15 cellular contexts compared by ENCODE assay signal in the genomic region with DNA sequence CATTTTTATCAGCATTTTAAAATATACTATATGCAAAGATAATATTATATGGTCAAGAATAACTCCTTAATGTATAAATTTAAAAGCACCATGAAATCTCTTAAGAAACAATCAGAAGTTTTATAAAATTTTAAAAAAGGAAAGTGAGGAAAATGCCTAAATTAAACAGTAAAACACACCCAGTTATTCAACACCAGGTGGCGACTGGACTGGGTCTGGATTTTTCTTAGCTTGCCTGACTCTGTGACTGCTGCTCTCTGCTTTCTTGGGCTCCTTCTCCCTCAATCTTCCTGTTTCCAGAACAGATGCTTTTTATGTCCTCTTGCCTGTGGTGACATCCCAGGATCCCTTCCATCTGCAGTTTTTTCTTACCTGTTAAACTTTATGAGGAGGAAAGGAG.
DNase-seq lines count a peak whose midpoint lies in the region; ATAC-seq and TF ChIP-seq lines count a peak whose summit lies in the region.
"Had no signal": no experiment of that assay in that cellular context is flagged by ENCODE, and none has a peak within 500 bp of the region (broad histone marks: within the 10 kb centered on the region; RNA-seq: fewer than 3 reads in every experiment).

No MANE protein-coding gene starts in this region.

- no peak overlapping the region for H3K27ac Mint-ChIP-seq in Caco-2 (ENCODE audit: unreplicated experiment)
- H3K27ac Mint-ChIP-seq: activated naive CD4-positive, alpha-beta T cell treated with anti-CD3 and anti-CD28 coated beads, Interleukin-2, amount 10 ng/mL, durations not matched to agents 7 days and 5 days; CD4-positive, alpha-beta memory T cell had no signal

- H3K9me3 ChIP-seq in Caco-2 (no peaks in the 10 kb centered on the region), osteoblast (ENCODE audit: low read depth, low read length) (no peaks in the 10 kb centered on the region), body of pancreas (no peaks in the 10 kb centered on the region)
- H3K9me3 ChIP-seq: suprapubic skin had no signal

- H3K4me1 ChIP-seq in Caco-2 (no peaks in the 10 kb centered on the region), osteoblast (ENCODE audit: insufficient read depth, low read length) (peaks cover 11% of the 10 kb centered on the region), body of pancreas (peaks cover 12% of the 10 kb centered on the region)
- H3K4me1 ChIP-seq: suprapubic skin had no signal

- no peaks in the 10 kb centered on the region for H3K36me3 ChIP-seq in Caco-2 (ENCODE audit: control insufficient read depth, insufficient read depth, low read length)
- H3K36me3 ChIP-seq in osteoblast (ENCODE audit: insufficient read depth, low read length) = no peaks in the 10 kb centered on the region
- H3K36me3 ChIP-seq in body of pancreas (replicated peaks in 1 of 2; ENCODE audit: insufficient read depth in 1 of 2, low read depth in 2 of 2) = no peaks in the 10 kb centered on the region
- H3K36me3 ChIP-seq: suprapubic skin had no signal

- H3K4me3 ChIP-seq in Caco-2 (ENCODE audit: low read depth, low read length) = no peak overlapping the region
- H3K4me3 ChIP-seq in epithelial cell of proximal tubule (ENCODE audit: low read depth, low read length) = no peak overlapping the region
- H3K4me3 ChIP-seq in osteoblast (ENCODE audit: insufficient read depth, low read length) = no peak overlapping the region
- no peak overlapping the region for H3K4me3 ChIP-seq in body of pancreas
- H3K4me3 ChIP-seq: suprapubic skin had no signal

- POLR2A ChIA-PET in Caco-2 (lab: Charles Lee) = no interaction called here

- intact Hi-C loops in Caco-2 (cut with micrococcal nuclease; ENCODE audit: unreplicated experiment) (loop anchor here (2.0 to 5.0 kb wide), 2 partner anchors 32 to 181 kb away; no protein-coding TSS in a partner anchor), body of pancreas (cut with DNase I) (no loop called here)

- BruUV-seq in Caco-2 (replicated peaks; lab: Mats Ljungman, UMichigan) = no TSS peak

- H3K4me3 Mint-ChIP-seq in Caco-2 (ENCODE audit: unreplicated experiment) = no peak overlapping the region
- H3K4me3 Mint-ChIP-seq: activated naive CD4-positive, alpha-beta T cell treated with anti-CD3 and anti-CD28 coated beads, Interleukin-2, amount 10 ng/mL, durations not matched to agents 7 days and 5 days; CD4-positive, alpha-beta memory T cell had no signal

- H3K27me3 Mint-ChIP-seq in Caco-2 (ENCODE audit: insufficient read depth, unreplicated experiment) = no peaks in the 10 kb centered on the region
- H3K27me3 Mint-ChIP-seq: activated naive CD4-positive, alpha-beta T cell treated with anti-CD3 and anti-CD28 coated beads, Interleukin-2, amount 10 ng/mL, durations not matched to agents 7 days and 5 days had no signal

- no peak for TF ChIP-seq POLR2A in body of pancreas (IDR thresholded peaks at IDR 0.05)

- peaks cover 48% of the 10 kb centered on the region for H3K79me2 ChIP-seq in osteoblast (ENCODE audit: insufficient read depth, low read length)

- no peak overlapping the region for H3K4me2 ChIP-seq in osteoblast (ENCODE audit: insufficient read depth, low read length)

- peaks cover 19% of the 10 kb centered on the region for H3K36me3 Mint-ChIP-seq in Caco-2 (ENCODE audit: insufficient read depth, unreplicated experiment)
- H3K36me3 Mint-ChIP-seq: activated naive CD4-positive, alpha-beta T cell treated with anti-CD3 and anti-CD28 coated beads, Interleukin-2, amount 10 ng/mL, durations not matched to agents 7 days and 5 days; CD4-positive, alpha-beta memory T cell had no signal

- H3K27ac ChIP-seq in osteoblast (ENCODE audit: low read depth, low read length) = no peak overlapping the region
- no peak overlapping the region for H3K27ac ChIP-seq in body of pancreas
- H3K27ac ChIP-seq: suprapubic skin had no signal

- no peak overlapping the region for H2AFZ ChIP-seq in osteoblast (ENCODE audit: low read length)

- WGBS in body of pancreas, 2 donors = 43 to 49% methylated on average over 1 of the region's 1 CpG

- CTCF ChIA-PET in Caco-2 (lab: Charles Lee) = interaction anchor here (0.7 to 1.5 kb wide), 2 partner anchors 182 to 298 kb away, joined by 3 to 7 read pairs; no protein-coding TSS in a partner anchor

- DNase-seq in Caco-2 (peak in 1 of 2 experiments; percentile 22), NAMALWA (ENCODE audit: low spot score) (peak; percentile 6), epithelial cell of proximal tubule (ENCODE audit: low read depth) (no peak), osteoblast (ENCODE audit: insufficient read length, low spot score, missing footprints) (no peak), body of pancreas (no peak), NK-92 (lab: John Stamatoyannopoulos, UW; ENCODE audit: unreplicated experiment) (no peak)
- no peak for DNase-seq in central memory CD4-positive, alpha-beta T cell
- DNase-seq: activated CD4-positive, CD25-positive, alpha-beta regulatory T cell; activated naive CD4-positive, alpha-beta T cell treated with anti-CD3 and anti-CD28 coated beads, Interleukin-2, amount 10 ng/mL, durations not matched to agents 7 days and 5 days; CD4-positive, alpha-beta memory T cell; GDM1; left cardiac atrium; NCI-H1417; NCI-H345 had no signal

- H3K4me1 Mint-ChIP-seq in Caco-2 (ENCODE audit: low read depth, unreplicated experiment) = no peaks in the 10 kb centered on the region
- H3K4me1 Mint-ChIP-seq: activated naive CD4-positive, alpha-beta T cell treated with anti-CD3 and anti-CD28 coated beads, Interleukin-2, amount 10 ng/mL, durations not matched to agents 7 days and 5 days; CD4-positive, alpha-beta memory T cell had no signal

- H3K9me3 Mint-ChIP-seq in Caco-2 (ENCODE audit: unreplicated experiment) = peaks cover 10% of the 10 kb centered on the region
- H3K9me3 Mint-ChIP-seq: activated naive CD4-positive, alpha-beta T cell treated with anti-CD3 and anti-CD28 coated beads, Interleukin-2, amount 10 ng/mL, durations not matched to agents 7 days and 5 days had no signal

- H3K27me3 ChIP-seq in Caco-2 (replicated peaks; ENCODE audit: control insufficient read depth, insufficient read depth, low read length) (no peaks in the 10 kb centered on the region), osteoblast (ENCODE audit: insufficient read depth, low read length) (no peaks in the 10 kb centered on the region), body of pancreas (no peaks in the 10 kb centered on the region)
- H3K27me3 ChIP-seq: suprapubic skin had no signal

- TF ChIP-seq CTCF in Caco-2 (IDR thresholded peaks at IDR 0.05; ENCODE audit: insufficient read depth in 1 of 2, low read depth in 1 of 2, low read length in 1 of 2, severe bottlenecking in 1 of 2, unreplicated experiment in 1 of 2) (peak; percentile 38 to 49), epithelial cell of proximal tubule (conservative IDR thresholded peaks at IDR 0.05; ENCODE audit: low read depth, low read length) (peak; percentile 42), osteoblast (IDR thresholded peaks at IDR 0.05; ENCODE audit: extremely low read depth, low read depth, low read length) (peak; percentile 32), body of pancreas (IDR thresholded peaks at IDR 0.05) (no peak)

- ATAC-seq in body of pancreas = no peak
- ATAC-seq: left cardiac atrium had no signal

- peaks cover 4% of the 10 kb centered on the region for H4K20me1 ChIP-seq in osteoblast (ENCODE audit: insufficient read depth, low read length)

Comparison
In these comparisons a context has a peak if more than half of its experiments do, and no peak if none do; other contexts are left out.
1. CTCF ChIP-seq: peak in Caco-2 (2 of 2), epithelial cell of proximal tubule (single experiment) and osteoblast (single experiment); none in body of pancreas (0 of 7).